15 cellular contexts compared by ENCODE assay signal in the genomic region with DNA sequence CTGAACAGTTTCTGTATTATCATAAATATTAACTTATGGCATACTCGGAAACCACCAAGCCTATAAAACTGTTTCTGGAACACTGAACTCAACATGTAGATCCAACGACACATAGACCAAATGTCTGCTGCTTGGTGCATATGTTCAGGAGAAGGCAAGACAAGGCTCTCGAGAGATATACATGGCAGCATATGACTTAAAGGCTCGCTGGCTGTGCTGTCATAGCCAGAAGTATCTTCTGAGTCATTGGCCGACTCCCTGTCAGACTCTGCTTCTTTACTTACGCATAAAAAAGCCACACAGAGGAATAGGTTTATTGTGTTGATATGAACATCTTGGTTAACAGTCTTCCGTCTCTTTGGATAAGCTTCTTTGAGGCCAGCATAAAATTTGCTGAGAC.
DNase-seq lines count a peak whose midpoint lies in the region; ATAC-seq, FAIRE-seq and TF ChIP-seq lines count a peak whose summit lies in the region.
"Had no signal": no experiment of that assay in that cellular context is flagged by ENCODE, and none has a peak within 500 bp of the region (broad histone marks: within the 10 kb centered on the region; RNA-seq: fewer than 3 reads in every experiment).

No MANE protein-coding gene starts in this region.

- H3K4me3 Mint-ChIP-seq in activated CD4-positive, alpha-beta T cell treated with anti-CD3 and anti-CD28 coated beads for 36 hours: no peak overlapping the region
- no peak overlapping the region for H3K4me3 Mint-ChIP-seq in activated CD4-positive, alpha-beta T cell treated with anti-CD3 and anti-CD28 coated beads, Interleukin-2, amount 10 ng/mL, durations not matched to agents 7 days and 5 days
- H3K4me3 Mint-ChIP-seq: H9 had no signal

- H3K27me3 ChIP-seq in bronchial epithelial cell (ENCODE audit: control insufficient read depth, insufficient read depth, low read length): no peaks in the 10 kb centered on the region
- H3K27me3 ChIP-seq: BLaER1 had no signal

- H3K9me3 Mint-ChIP-seq in activated CD4-positive, alpha-beta T cell treated with anti-CD3 and anti-CD28 coated beads for 36 hours (ENCODE audit: low read depth): no peaks in the 10 kb centered on the region
- H3K9me3 Mint-ChIP-seq in activated CD4-positive, alpha-beta T cell treated with anti-CD3 and anti-CD28 coated beads, Interleukin-2, amount 10 ng/mL, durations not matched to agents 7 days and 5 days: no peaks in the 10 kb centered on the region
- H3K9me3 Mint-ChIP-seq: H9 had no signal

- POLR2A ChIA-PET in activated CD4-positive, alpha-beta T cell treated with anti-CD3 and anti-CD28 coated beads for 36 hours (lab: Charles Lee): no interaction called here
- POLR2A ChIA-PET in activated CD4-positive, alpha-beta T cell treated with anti-CD3 and anti-CD28 coated beads, Interleukin-2, amount 10 ng/mL, durations not matched to agents 7 days and 5 days (lab: Charles Lee): no interaction called here

- TF ChIP-seq CTCF in bronchial epithelial cell (IDR thresholded peaks at IDR 0.05; ENCODE audit: insufficient read depth, low read length, severe bottlenecking): no peak

- H3K36me3 ChIP-seq in bronchial epithelial cell (ENCODE audit: control insufficient read depth, insufficient read depth, low read length): peaks cover 1% of the 10 kb centered on the region
- H3K36me3 ChIP-seq: BLaER1 had no signal

- H3K27ac Mint-ChIP-seq in activated CD4-positive, alpha-beta T cell treated with anti-CD3 and anti-CD28 coated beads for 36 hours: no peak overlapping the region
- H3K27ac Mint-ChIP-seq in activated CD4-positive, alpha-beta T cell treated with anti-CD3 and anti-CD28 coated beads, Interleukin-2, amount 10 ng/mL, durations not matched to agents 7 days and 5 days: no peak overlapping the region

- peaks cover 31% of the 10 kb centered on the region for H3K36me3 Mint-ChIP-seq in activated CD4-positive, alpha-beta T cell treated with anti-CD3 and anti-CD28 coated beads for 36 hours (ENCODE audit: low read depth)
- peaks cover 17% of the 10 kb centered on the region for H3K36me3 Mint-ChIP-seq in activated CD4-positive, alpha-beta T cell treated with anti-CD3 and anti-CD28 coated beads, Interleukin-2, amount 10 ng/mL, durations not matched to agents 7 days and 5 days (ENCODE audit: low read depth)

- H3K4me1 Mint-ChIP-seq in activated CD4-positive, alpha-beta T cell treated with anti-CD3 and anti-CD28 coated beads for 36 hours: peaks cover 7% of the 10 kb centered on the region
- no peaks in the 10 kb centered on the region for H3K4me1 Mint-ChIP-seq in activated CD4-positive, alpha-beta T cell treated with anti-CD3 and anti-CD28 coated beads, Interleukin-2, amount 10 ng/mL, durations not matched to agents 7 days and 5 days

- TF ChIP-seq POLR2A in GM12892 (IDR thresholded peaks at IDR 0.05; ENCODE audit: low read depth, low read length): no peak

- no peaks in the 10 kb centered on the region for H3K27me3 Mint-ChIP-seq in activated CD4-positive, alpha-beta T cell treated with anti-CD3 and anti-CD28 coated beads for 36 hours
- no peaks in the 10 kb centered on the region for H3K27me3 Mint-ChIP-seq in activated CD4-positive, alpha-beta T cell treated with anti-CD3 and anti-CD28 coated beads, Interleukin-2, amount 10 ng/mL, durations not matched to agents 7 days and 5 days

- peak; percentile 60 for FAIRE-seq in GM12892 (lab: Jason Lieb, UNC)
- FAIRE-seq in bronchial epithelial cell (lab: Jason Lieb, UNC): no peak
- FAIRE-seq: GM12891 had no signal

- intact Hi-C loops in activated CD4-positive, alpha-beta T cell treated with anti-CD3 and anti-CD28 coated beads for 36 hours (cut with DNase I, micrococcal nuclease): no loop called here

- H3K4me3 ChIP-seq in bronchial epithelial cell (ENCODE audit: low read depth, low read length): no peak overlapping the region
- H3K4me3 ChIP-seq: BLaER1 had no signal

- DNase-seq in activated CD4-positive, alpha-beta T cell treated with anti-CD3 and anti-CD28 coated beads for 36 hours: no peak
- no peak for DNase-seq in activated CD4-positive, alpha-beta T cell treated with anti-CD3 and anti-CD28 coated beads, Interleukin-2, amount 10 ng/mL, durations not matched to agents 7 days and 5 days
- DNase-seq in GM12892 (ENCODE audit: insufficient read length) (no peak), bronchial epithelial cell (ENCODE audit: low read depth) (peak; percentile 17), left kidney (ENCODE audit: low read depth, low spot score) (peak; percentile 16), hepatic stellate cell (ENCODE audit: low spot score) (no peak)
- DNase-seq in stimulated activated CD4-positive, alpha-beta T cell treated with anti-CD3 and anti-CD28 coated beads, Interleukin-4, amount 100 ng/mL, for 24 hours: no peak
- DNase-seq: AML-193, Calu3, DMS 273 treated with DMSO at 0.1 percent for 48 hours, GOT3, H9 had no signal

- CTCF ChIA-PET in activated CD4-positive, alpha-beta T cell treated with anti-CD3 and anti-CD28 coated beads for 36 hours (lab: Charles Lee): interaction anchor here (1.0 to 1.2 kb wide), 3 partner anchors 15 to 166 kb away, joined by 3 to 4 read pairs (median 3); no protein-coding TSS in a partner anchor
- CTCF ChIA-PET in activated CD4-positive, alpha-beta T cell treated with anti-CD3 and anti-CD28 coated beads, Interleukin-2, amount 10 ng/mL, durations not matched to agents 7 days and 5 days (lab: Charles Lee): interaction anchor here (1.0 kb wide), 1 partner anchor 27 kb away, joined by 3 read pairs; no protein-coding TSS in a partner anchor

- ATAC-seq in activated CD4-positive, alpha-beta T cell treated with anti-CD3 and anti-CD28 coated beads for 36 hours: peak; percentile 57
- no peak for ATAC-seq in HG03342 (IDR thresholded peaks at IDR 0.05; ENCODE audit: unreplicated experiment)

Comparison
In these comparisons a context has a peak if more than half of its experiments do, and no peak if none do; other contexts are left out.
1. DNase-seq: peak in bronchial epithelial cell (single experiment) and left kidney (single experiment); none in activated CD4-positive, alpha-beta T cell treated with anti-CD3 and anti-CD28 coated beads for 36 hours (single experiment), activated CD4-positive, alpha-beta T cell treated with anti-CD3 and anti-CD28 coated beads, Interleukin-2, amount 10 ng/mL, durations not matched to agents 7 days and 5 days (single experiment), GM12892 (single experiment), stimulated activated CD4-positive, alpha-beta T cell treated with anti-CD3 and anti-CD28 coated beads, Interleukin-4, amount 100 ng/mL, for 24 hours (single experiment) and hepatic stellate cell (single experiment).